Comparison of ENCODE assay signal across 1 cellular context in genomic region chr7:155458317-155459132, GRCh38.
TF ChIP-seq lines count a peak whose summit lies in the region.

No MANE protein-coding gene starts in this region.

TF ChIP-seq in H1, 55 proteins besides CTCF, POLR2A, EP300 and RAD21 (continued from another document):
- TF ChIP-seq SP1 (IDR thresholded peaks at IDR 0.05; ENCODE audit: low read depth, low read length) = no peak
- 0 out of 2 replicates have a peak, but pooled peaks have one; percentile 20 for TF ChIP-seq EGR1 (IDR thresholded peaks at IDR 0.05; ENCODE audit: borderline replicate concordance, low read depth, low read length)
- no peak for TF ChIP-seq RFX5 (IDR thresholded peaks at IDR 0.05; ENCODE audit: borderline replicate concordance, low read depth, low read length)
